ENCODE assay signal across 1 cellular context in the genomic region with DNA sequence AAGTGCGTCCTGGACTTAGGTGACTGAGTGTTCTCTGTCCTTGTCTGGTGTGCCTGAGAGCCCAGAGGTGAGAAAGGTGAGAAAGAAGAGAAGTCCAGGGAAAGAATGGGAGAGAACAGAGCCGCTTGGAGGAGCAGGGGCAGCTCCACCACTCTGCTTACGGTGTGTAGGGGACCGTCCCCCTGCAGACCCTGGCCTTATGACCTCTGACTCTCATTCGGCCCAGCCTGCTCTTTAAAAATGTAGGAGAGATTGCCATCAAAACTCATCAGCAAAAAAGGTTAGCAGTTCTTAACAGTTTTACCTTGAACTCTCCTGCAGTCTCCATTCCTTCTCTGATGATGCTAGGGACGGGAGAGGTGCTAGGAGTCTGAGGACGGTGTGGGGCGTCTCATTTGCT.
TF ChIP-seq lines count a peak whose summit lies in the region.

No MANE protein-coding gene starts in this region.

TF ChIP-seq in K562, 482 proteins besides CTCF, POLR2A, EP300 and RAD21:
- TF ChIP-seq MEF2D (tag; conservative IDR thresholded peaks at IDR 0.05; ENCODE audit: low read depth) (no peak), ASH1L (IDR thresholded peaks at IDR 0.05; ENCODE audit: borderline replicate concordance, low read depth, partially characterized antibody) (no peak), RBBP5 (IDR thresholded peaks at IDR 0.05; ENCODE audit: borderline replicate concordance, insufficient read depth, low read length, poor library complexity, severe bottlenecking) (peak; percentile 22), YBX1 (IDR thresholded peaks at IDR 0.05) (no peak), ZBTB7A (IDR thresholded peaks at IDR 0.05; ENCODE audit: borderline replicate concordance, control insufficient read depth, low read depth, low read length) (peak; percentile 31; the same call in 1 of the 2 replicates), POU5F1 (IDR thresholded peaks at IDR 0.05; ENCODE audit: borderline replicate concordance, low read depth, low read length, partially characterized antibody) (no peak), NEUROD1 (IDR thresholded peaks at IDR 0.05; ENCODE audit: borderline replicate concordance, low read depth, low read length, partially characterized antibody) (no peak), ZFP36 (IDR thresholded peaks at IDR 0.05; ENCODE audit: low read depth, low read length, partially characterized antibody) (no peak), TBL1XR1 (IDR thresholded peaks at IDR 0.05; ENCODE audit: low read length in 2 of 2) (no peak)
- TF ChIP-seq, protein P1, sequence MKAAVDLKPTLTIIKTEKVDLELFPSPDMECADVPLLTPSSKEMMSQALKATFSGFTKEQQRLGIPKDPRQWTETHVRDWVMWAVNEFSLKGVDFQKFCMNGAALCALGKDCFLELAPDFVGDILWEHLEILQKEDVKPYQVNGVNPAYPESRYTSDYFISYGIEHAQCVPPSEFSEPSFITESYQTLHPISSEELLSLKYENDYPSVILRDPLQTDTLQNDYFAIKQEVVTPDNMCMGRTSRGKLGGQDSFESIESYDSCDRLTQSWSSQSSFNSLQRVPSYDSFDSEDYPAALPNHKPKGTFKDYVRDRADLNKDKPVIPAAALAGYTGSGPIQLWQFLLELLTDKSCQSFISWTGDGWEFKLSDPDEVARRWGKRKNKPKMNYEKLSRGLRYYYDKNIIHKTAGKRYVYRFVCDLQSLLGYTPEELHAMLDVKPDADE (conservative IDR thresholded peaks at IDR 0.05; ENCODE audit: control insufficient read depth, low read depth, low read length), result no peak
- TF ChIP-seq, protein P2, sequence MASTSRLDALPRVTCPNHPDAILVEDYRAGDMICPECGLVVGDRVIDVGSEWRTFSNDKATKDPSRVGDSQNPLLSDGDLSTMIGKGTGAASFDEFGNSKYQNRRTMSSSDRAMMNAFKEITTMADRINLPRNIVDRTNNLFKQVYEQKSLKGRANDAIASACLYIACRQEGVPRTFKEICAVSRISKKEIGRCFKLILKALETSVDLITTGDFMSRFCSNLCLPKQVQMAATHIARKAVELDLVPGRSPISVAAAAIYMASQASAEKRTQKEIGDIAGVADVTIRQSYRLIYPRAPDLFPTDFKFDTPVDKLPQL (IDR thresholded peaks at IDR 0.05; ENCODE audit: extremely low read depth, insufficient read length), result no peak
